1 cellular context compared by ENCODE assay signal in genomic region chr16:69325784-69326171, GRCh38.
TF ChIP-seq lines count a peak whose summit lies in the region.

No MANE protein-coding gene starts in this region.

TF ChIP-seq in GM23338, 12 proteins besides CTCF, POLR2A, EP300 and RAD21 (continued from another document):
- TF ChIP-seq, protein P1, sequence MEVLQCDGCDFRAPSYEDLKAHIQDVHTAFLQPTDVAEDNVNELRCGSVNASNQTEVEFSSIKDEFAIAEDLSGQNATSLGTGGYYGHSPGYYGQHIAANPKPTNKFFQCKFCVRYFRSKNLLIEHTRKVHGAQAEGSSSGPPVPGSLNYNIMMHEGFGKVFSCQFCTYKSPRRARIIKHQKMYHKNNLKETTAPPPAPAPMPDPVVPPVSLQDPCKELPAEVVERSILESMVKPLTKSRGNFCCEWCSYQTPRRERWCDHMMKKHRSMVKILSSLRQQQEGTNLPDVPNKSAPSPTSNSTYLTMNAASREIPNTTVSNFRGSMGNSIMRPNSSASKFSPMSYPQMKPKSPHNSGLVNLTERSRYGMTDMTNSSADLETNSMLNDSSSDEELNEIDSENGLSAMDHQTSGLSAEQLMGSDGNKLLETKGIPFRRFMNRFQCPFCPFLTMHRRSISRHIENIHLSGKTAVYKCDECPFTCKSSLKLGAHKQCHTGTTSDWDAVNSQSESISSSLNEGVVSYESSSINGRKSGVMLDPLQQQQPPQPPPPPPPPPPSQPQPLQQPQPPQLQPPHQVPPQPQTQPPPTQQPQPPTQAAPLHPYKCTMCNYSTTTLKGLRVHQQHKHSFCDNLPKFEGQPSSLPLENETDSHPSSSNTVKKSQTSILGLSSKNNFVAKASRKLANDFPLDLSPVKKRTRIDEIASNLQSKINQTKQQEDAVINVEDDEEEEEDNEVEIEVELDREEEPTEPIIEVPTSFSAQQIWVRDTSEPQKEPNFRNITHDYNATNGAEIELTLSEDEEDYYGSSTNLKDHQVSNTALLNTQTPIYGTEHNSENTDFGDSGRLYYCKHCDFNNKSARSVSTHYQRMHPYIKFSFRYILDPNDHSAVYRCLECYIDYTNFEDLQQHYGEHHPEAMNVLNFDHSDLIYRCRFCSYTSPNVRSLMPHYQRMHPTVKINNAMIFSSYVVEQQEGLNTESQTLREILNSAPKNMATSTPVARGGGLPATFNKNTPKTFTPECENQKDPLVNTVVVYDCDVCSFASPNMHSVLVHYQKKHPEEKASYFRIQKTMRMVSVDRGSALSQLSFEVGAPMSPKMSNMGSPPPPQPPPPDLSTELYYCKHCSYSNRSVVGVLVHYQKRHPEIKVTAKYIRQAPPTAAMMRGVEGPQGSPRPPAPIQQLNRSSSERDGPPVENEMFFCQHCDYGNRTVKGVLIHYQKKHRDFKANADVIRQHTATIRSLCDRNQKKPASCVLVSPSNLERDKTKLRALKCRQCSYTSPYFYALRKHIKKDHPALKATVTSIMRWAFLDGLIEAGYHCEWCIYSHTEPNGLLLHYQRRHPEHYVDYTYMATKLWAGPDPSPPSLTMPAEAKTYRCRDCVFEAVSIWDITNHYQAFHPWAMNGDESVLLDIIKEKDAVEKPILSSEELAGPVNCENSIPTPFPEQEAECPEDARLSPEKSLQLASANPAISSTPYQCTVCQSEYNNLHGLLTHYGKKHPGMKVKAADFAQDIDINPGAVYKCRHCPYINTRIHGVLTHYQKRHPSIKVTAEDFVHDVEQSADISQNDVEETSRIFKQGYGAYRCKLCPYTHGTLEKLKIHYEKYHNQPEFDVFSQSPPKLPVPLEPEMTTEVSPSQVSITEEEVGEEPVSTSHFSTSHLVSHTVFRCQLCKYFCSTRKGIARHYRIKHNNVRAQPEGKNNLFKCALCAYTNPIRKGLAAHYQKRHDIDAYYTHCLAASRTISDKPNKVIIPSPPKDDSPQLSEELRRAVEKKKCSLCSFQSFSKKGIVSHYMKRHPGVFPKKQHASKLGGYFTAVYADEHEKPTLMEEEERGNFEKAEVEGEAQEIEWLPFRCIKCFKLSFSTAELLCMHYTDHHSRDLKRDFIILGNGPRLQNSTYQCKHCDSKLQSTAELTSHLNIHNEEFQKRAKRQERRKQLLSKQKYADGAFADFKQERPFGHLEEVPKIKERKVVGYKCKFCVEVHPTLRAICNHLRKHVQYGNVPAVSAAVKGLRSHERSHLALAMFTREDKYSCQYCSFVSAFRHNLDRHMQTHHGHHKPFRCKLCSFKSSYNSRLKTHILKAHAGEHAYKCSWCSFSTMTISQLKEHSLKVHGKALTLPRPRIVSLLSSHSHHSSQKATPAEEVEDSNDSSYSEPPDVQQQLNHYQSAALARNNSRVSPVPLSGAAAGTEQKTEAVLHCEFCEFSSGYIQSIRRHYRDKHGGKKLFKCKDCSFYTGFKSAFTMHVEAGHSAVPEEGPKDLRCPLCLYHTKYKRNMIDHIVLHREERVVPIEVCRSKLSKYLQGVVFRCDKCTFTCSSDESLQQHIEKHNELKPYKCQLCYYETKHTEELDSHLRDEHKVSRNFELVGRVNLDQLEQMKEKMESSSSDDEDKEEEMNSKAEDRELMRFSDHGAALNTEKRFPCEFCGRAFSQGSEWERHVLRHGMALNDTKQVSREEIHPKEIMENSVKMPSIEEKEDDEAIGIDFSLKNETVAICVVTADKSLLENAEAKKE (CRISPR knock-in tag; IDR thresholded peaks at IDR 0.05) = no peak
- TF ChIP-seq ZNF331 (CRISPR knock-in tag; IDR thresholded peaks at IDR 0.05; ENCODE audit: low read depth) (no peak), POLR2AphosphoS5 (IDR thresholded peaks at IDR 0.05; ENCODE audit: low read depth) (no peak), EZH2 (IDR thresholded peaks at IDR 0.05; ENCODE audit: low read depth, unreplicated experiment) (no peak), REST (IDR thresholded peaks at IDR 0.05; ENCODE audit: unreplicated experiment) (no peak)
